Comparison of ENCODE assay signal across 1 cellular context in genomic region chr10:124388476-124388822, GRCh38.
TF ChIP-seq lines count a peak whose summit lies in the region.

No MANE protein-coding gene starts in this region.

TF ChIP-seq in endothelial cell of umbilical vein, 7 proteins besides CTCF, POLR2A, EP300 and RAD21 (continued from another document):
- no peak for TF ChIP-seq FOS (IDR thresholded peaks at IDR 0.05; ENCODE audit: borderline replicate concordance, insufficient read depth, low read length)
TF ChIP-seq in endothelial cell of umbilical vein: peak in this region for 0.
